In the genomic region with DNA sequence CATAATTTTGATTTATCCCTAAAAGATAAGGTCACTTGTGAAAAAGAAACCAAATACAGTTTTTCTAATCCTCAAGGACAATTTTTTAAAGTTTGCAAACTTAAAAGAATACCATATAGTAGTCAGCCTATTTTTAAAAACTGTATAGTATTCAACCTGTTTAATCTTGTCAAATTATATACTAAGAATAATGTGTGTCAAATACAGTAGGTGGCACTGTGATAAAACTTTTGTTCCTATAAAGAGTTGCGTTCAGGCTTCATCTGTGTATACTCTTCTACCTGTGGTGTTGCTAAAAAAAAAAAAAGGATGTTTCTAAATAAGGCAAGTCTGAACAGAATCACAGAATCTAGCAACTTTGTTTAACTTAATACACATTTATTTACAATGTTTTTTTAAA, we compare ENCODE assay signal across 10 cellular contexts.
DNase-seq lines count a peak whose midpoint lies in the region; ATAC-seq and TF ChIP-seq lines count a peak whose summit lies in the region.
"Had no signal": no experiment of that assay in that cellular context is flagged by ENCODE, and none has a peak within 500 bp of the region (broad histone marks: within the 10 kb centered on the region; RNA-seq: fewer than 3 reads in every experiment).

No MANE protein-coding gene starts in this region.

- no peaks in the 10 kb centered on the region for H3K79me2 ChIP-seq in OCI-LY7 (ENCODE audit: insufficient read depth, low read depth, low read length)

- no peak overlapping the region for H2AFZ ChIP-seq in OCI-LY7 (ENCODE audit: low read length)

- no peaks in the 10 kb centered on the region for H3K27me3 Mint-ChIP-seq in stimulated activated naive CD8-positive, alpha-beta T cell treated with anti-CD3 and anti-CD28 coated beads, Interleukin-15, amount 100 ng/mL, for 72 hours
- H3K27me3 Mint-ChIP-seq: activated naive CD8-positive, alpha-beta T cell treated with anti-CD3 and anti-CD28 coated beads for 36 hours; progenitor cell of endocrine pancreas had no signal

- no peaks in the 10 kb centered on the region for H4K20me1 ChIP-seq in OCI-LY7 (ENCODE audit: insufficient read depth, low read length)

- H3K4me3 ChIP-seq in OCI-LY7 (ENCODE audit: low read depth, low read length, poor library complexity, severe bottlenecking) (no peak overlapping the region), coronary artery (no peak overlapping the region)

- peak; percentile 67 for TF ChIP-seq CTCF in OCI-LY7 (conservative IDR thresholded peaks at IDR 0.05; ENCODE audit: low read length)
- no peak for TF ChIP-seq CTCF in coronary artery (IDR thresholded peaks at IDR 0.05)

- H3K4me2 ChIP-seq in OCI-LY7 (ENCODE audit: low read length) = no peak overlapping the region

- no peak for DNase-seq in stimulated activated naive CD8-positive, alpha-beta T cell treated with anti-CD3 and anti-CD28 coated beads, Interleukin-15, amount 100 ng/mL, for 72 hours
- DNase-seq in stimulated activated naive CD8-positive, alpha-beta T cell treated with anti-CD3 and anti-CD28 coated beads, Interleukin-15, Interleukin-2, amounts not matched to agents 100 U/mL and 50 U/mL, for 24 hours = no peak
- DNase-seq in OCI-LY7 (ENCODE audit: low spot score) (peak; percentile 21), fibroblast of peridontal ligament (ENCODE audit: extremely low read depth) (peak; percentile 37), iPS-NIHi11 (ENCODE audit: low spot score) (no peak), coronary artery (ENCODE audit: low spot score) (no peak), glomerular visceral epithelial cell (ENCODE audit: extremely low spot score) (no peak)
- no peak for DNase-seq in activated effector memory CD4-positive, alpha-beta T cell treated with anti-CD3 and anti-CD28 coated beads, Interleukin-2, amount 50 U/mL, for 16 hours
- DNase-seq: activated naive CD8-positive, alpha-beta T cell treated with anti-CD3 and anti-CD28 coated beads for 36 hours had no signal

- no peaks in the 10 kb centered on the region for H3K9me3 ChIP-seq in OCI-LY7 (ENCODE audit: low read length)

- H3K4me1 Mint-ChIP-seq in stimulated activated naive CD8-positive, alpha-beta T cell treated with anti-CD3 and anti-CD28 coated beads, Interleukin-15, amount 100 ng/mL, for 72 hours = no peaks in the 10 kb centered on the region

- CTCF ChIA-PET in OCI-LY7 (lab: Charles Lee; ENCODE audit: unreplicated experiment) = no interaction called here

- H3K9me2 ChIP-seq in OCI-LY7 (ENCODE audit: insufficient read depth, low read length) = no peaks in the 10 kb centered on the region

- intact Hi-C loops in OCI-LY7 (cut with micrococcal nuclease; ENCODE audit: unreplicated experiment) = no loop called here

- no peak overlapping the region for H3K4me3 Mint-ChIP-seq in stimulated activated naive CD8-positive, alpha-beta T cell treated with anti-CD3 and anti-CD28 coated beads, Interleukin-15, amount 100 ng/mL, for 72 hours
- H3K4me3 Mint-ChIP-seq: activated naive CD8-positive, alpha-beta T cell treated with anti-CD3 and anti-CD28 coated beads for 36 hours had no signal

- no peak overlapping the region for H3K27ac Mint-ChIP-seq in stimulated activated naive CD8-positive, alpha-beta T cell treated with anti-CD3 and anti-CD28 coated beads, Interleukin-15, amount 100 ng/mL, for 72 hours
- H3K27ac Mint-ChIP-seq: activated naive CD8-positive, alpha-beta T cell treated with anti-CD3 and anti-CD28 coated beads for 36 hours; progenitor cell of endocrine pancreas had no signal

- no peaks in the 10 kb centered on the region for H3K4me1 ChIP-seq in OCI-LY7 (ENCODE audit: insufficient read depth, low read length, poor library complexity, severe bottlenecking)

- H3K27ac ChIP-seq in OCI-LY7 (ENCODE audit: low read depth, low read length, poor library complexity, severe bottlenecking) = no peak overlapping the region
- H3K27ac ChIP-seq in coronary artery = no peak overlapping the region

- POLR2A ChIA-PET in OCI-LY7 (lab: Charles Lee) = no interaction called here

- H3K9me3 Mint-ChIP-seq in stimulated activated naive CD8-positive, alpha-beta T cell treated with anti-CD3 and anti-CD28 coated beads, Interleukin-15, amount 100 ng/mL, for 72 hours = no peaks in the 10 kb centered on the region
- H3K9me3 Mint-ChIP-seq: activated naive CD8-positive, alpha-beta T cell treated with anti-CD3 and anti-CD28 coated beads for 36 hours had no signal

- BruUV-seq in OCI-LY7 (replicated peaks; lab: Mats Ljungman, UMichigan) = no TSS peak

- peak; percentile 60 for ATAC-seq in stimulated activated naive CD8-positive, alpha-beta T cell treated with anti-CD3 and anti-CD28 coated beads, Interleukin-15, amount 100 ng/mL, for 72 hours
- no peak for ATAC-seq in stimulated activated naive CD8-positive, alpha-beta T cell treated with anti-CD3 and anti-CD28 coated beads, Interleukin-15, Interleukin-2, amounts not matched to agents 100 U/mL and 50 U/mL, for 24 hours

- peaks cover 73% of the 10 kb centered on the region for H3K36me3 ChIP-seq in OCI-LY7 (ENCODE audit: insufficient read depth, low read length)

Comparison
In these comparisons a context has a peak if more than half of its experiments do, and no peak if none do; other contexts are left out.
1. DNase-seq: peak in OCI-LY7 (single experiment) and fibroblast of peridontal ligament (single experiment); none in stimulated activated naive CD8-positive, alpha-beta T cell treated with anti-CD3 and anti-CD28 coated beads, Interleukin-15, amount 100 ng/mL, for 72 hours (0 of 2), stimulated activated naive CD8-positive, alpha-beta T cell treated with anti-CD3 and anti-CD28 coated beads, Interleukin-15, Interleukin-2, amounts not matched to agents 100 U/mL and 50 U/mL, for 24 hours (single experiment), activated effector memory CD4-positive, alpha-beta T cell treated with anti-CD3 and anti-CD28 coated beads, Interleukin-2, amount 50 U/mL, for 16 hours (single experiment), iPS-NIHi11 (single experiment), coronary artery (single experiment) and glomerular visceral epithelial cell (single experiment).